ENCODE assay signal across 1 cellular context in genomic region chr7:158924956-158925355, GRCh38.
A peak's percentile ranks its signal among the peaks of the same experiment; 100 is the strongest.
TF ChIP-seq lines count a peak whose summit lies in the region.

No MANE protein-coding gene starts in this region.

TF ChIP-seq in endothelial cell of umbilical vein, 7 proteins besides CTCF, POLR2A, EP300 and RAD21:
- no peak for TF ChIP-seq POLR2AphosphoS5 (IDR thresholded peaks at IDR 0.05; ENCODE audit: insufficient read depth, low read depth, low read length)
- peak; percentile 46 for TF ChIP-seq FOS (IDR thresholded peaks at IDR 0.05; ENCODE audit: borderline replicate concordance, insufficient read depth, low read length)
- TF ChIP-seq, protein P1, sequence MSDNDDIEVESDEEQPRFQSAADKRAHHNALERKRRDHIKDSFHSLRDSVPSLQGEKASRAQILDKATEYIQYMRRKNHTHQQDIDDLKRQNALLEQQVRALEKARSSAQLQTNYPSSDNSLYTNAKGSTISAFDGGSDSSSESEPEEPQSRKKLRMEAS (IDR thresholded peaks at IDR 0.05; ENCODE audit: insufficient read depth, insufficient read length): no peak
